Comparison of ENCODE assay signal across 9 cellular contexts in genomic region chr1:11285883-11286734, GRCh38. TPM values are rescaled to one million over a fixed set of nuclear protein-coding genes. Genes with fewer than 3 reads are reported as not detected.
DNase-seq lines count a peak whose midpoint lies in the region; ATAC-seq and TF ChIP-seq lines count a peak whose summit lies in the region.
"Had no signal": no experiment of that assay in that cellular context is flagged by ENCODE, and none has a peak within 500 bp of the region (broad histone marks: within the 10 kb centered on the region; RNA-seq: fewer than 3 reads in every experiment).

No MANE protein-coding gene starts in this region.

- DNase-seq in NCI-H1417 (lab: John Stamatoyannopoulos, UW) = peak in 2 of 3 experiments; percentile 6 to 57
- DNase-seq in NCI-H1417 treated with DMSO at 0.1 percent for 48 hours (lab: John Stamatoyannopoulos, UW) = no peak
- no peak for DNase-seq in mammary epithelial cell
- no peak for DNase-seq in CD14-positive monocyte (ENCODE audit: low spot score)
- DNase-seq in ureter (ENCODE audit: low spot score) = no peak

- TF ChIP-seq CTCF in Loucy (conservative IDR thresholded peaks at IDR 0.05; ENCODE audit: low read length) (peak; percentile 52), mammary epithelial cell (conservative IDR thresholded peaks at IDR 0.05 in 1 of 2, IDR thresholded peaks at IDR 0.05 in 1 of 2; ENCODE audit: extremely low read depth in 1 of 2, insufficient read depth in 1 of 2, low read depth in 1 of 2, low read length in 2 of 2) (peak; percentile 23 to 44), neural cell (IDR thresholded peaks at IDR 0.05; ENCODE audit: poor library complexity, severe bottlenecking) (peak; percentile 79), CD14-positive monocyte (IDR thresholded peaks at IDR 0.05) (no peak)

- CTCF ChIA-PET in mammary epithelial cell (lab: Charles Lee; ENCODE audit: low non-redundant PET) = interaction anchor here (0.8 kb wide), 1 partner anchor 353 kb away, joined by 3 read pairs; no protein-coding TSS in a partner anchor

- no peaks in the 10 kb centered on the region for H3K9me3 Mint-ChIP-seq in CD14-positive monocyte

- H3K4me3 Mint-ChIP-seq in CD14-positive monocyte = no peak overlapping the region

- intact Hi-C loops in mammary epithelial cell (cut with micrococcal nuclease) (loop anchor here (1.0 to 5.0 kb wide), 2 partner anchors 76 to 356 kb away; no protein-coding TSS in a partner anchor), CD14-positive monocyte (cut with micrococcal nuclease) (no loop called here)

- H4K20me1 ChIP-seq in Loucy (ENCODE audit: insufficient read depth, low read length, poor library complexity, severe bottlenecking) (no peaks in the 10 kb centered on the region), mammary epithelial cell (ENCODE audit: insufficient read depth, low read length) (no peaks in the 10 kb centered on the region), neural cell (ENCODE audit: insufficient read depth) (no peaks in the 10 kb centered on the region)

- TF ChIP-seq RAD21 in neural cell (conservative IDR thresholded peaks at IDR 0.05) = peak; percentile 85

- H3F3A ChIP-seq in Loucy (ENCODE audit: low read depth) (no peaks in the 10 kb centered on the region), neural cell (ENCODE audit: insufficient read depth, low read length, poor library complexity, severe bottlenecking) (no peaks in the 10 kb centered on the region)

- H3K27ac ChIP-seq in mammary epithelial cell (ENCODE audit: insufficient read depth, low read depth, low read length) (no peak overlapping the region), neural cell (ENCODE audit: low read length) (no peak overlapping the region)
- H3K27ac ChIP-seq: thoracic aorta had no signal

- H2AFZ ChIP-seq in Loucy (ENCODE audit: low read length) (no peak overlapping the region), mammary epithelial cell (ENCODE audit: low read depth, low read length) (no peak overlapping the region), neural cell (ENCODE audit: low read depth, low read length) (no peak overlapping the region)

- H3K9me3 ChIP-seq in Loucy (ENCODE audit: insufficient read depth, low read depth, low read length) = no peaks in the 10 kb centered on the region
- H3K9me3 ChIP-seq in mammary epithelial cell (replicated peaks; ENCODE audit: insufficient read depth, low read length) = no peaks in the 10 kb centered on the region
- H3K9me3 ChIP-seq in neural cell (ENCODE audit: low read length) = no peaks in the 10 kb centered on the region
- H3K9me3 ChIP-seq: thoracic aorta had no signal

- dilution Hi-C loops in mammary epithelial cell (cut with HindIII; ENCODE audit: low sequenced_read_pairs) = no loop called here

- in situ Hi-C loops in mammary epithelial cell (cut with MboI; ENCODE audit: low sequenced_read_pairs in 2 of 2) = loop anchor here in 1 of 2 donors (25.0 kb wide), 1 partner anchor 351 kb away; no protein-coding TSS in a partner anchor

- peaks cover 45 to 69% of the 10 kb centered on the region in 2 donors for H3K36me3 Mint-ChIP-seq in CD14-positive monocyte

- H3K4me3 ChIP-seq in Loucy (ENCODE audit: low read length, poor library complexity, severe bottlenecking) (no peak overlapping the region), mammary epithelial cell (replicated peaks in 1 of 3; ENCODE audit: insufficient read depth in 1 of 3, low read depth in 2 of 3, low read length in 3 of 3) (no peak overlapping the region), neural cell (ENCODE audit: low read length) (no peak overlapping the region)
- H3K4me3 ChIP-seq: thoracic aorta had no signal

- H3K9me2 ChIP-seq in Loucy (replicated peaks; ENCODE audit: low read depth, low read length) (no peaks in the 10 kb centered on the region), neural cell (ENCODE audit: insufficient read depth, low read length) (no peaks in the 10 kb centered on the region)

- peaks cover 64% of the 10 kb centered on the region for H3K79me2 ChIP-seq in Loucy (ENCODE audit: insufficient read depth, low read length)
- H3K79me2 ChIP-seq in mammary epithelial cell (ENCODE audit: insufficient read depth, low read length) = no peaks in the 10 kb centered on the region
- H3K79me2 ChIP-seq in neural cell (replicated peaks; ENCODE audit: insufficient read depth, low read length) = peaks cover 4% of the 10 kb centered on the region

- no peak for TF ChIP-seq EP300 in neural cell (conservative IDR thresholded peaks at IDR 0.05; ENCODE audit: poor library complexity, severe bottlenecking)

- WGBS in mammary epithelial cell (ENCODE audit: low coverage, missing lambda C conversion rate) = 90% methylated on average over 7 of the region's 7 CpGs

- H3K27ac Mint-ChIP-seq in CD14-positive monocyte = peak overlapping the region in 3 of 7 donors; percentile 0 to 58 (median 18)

- no peaks in the 10 kb centered on the region for H3K27me3 ChIP-seq in Loucy (ENCODE audit: insufficient read depth, low read length, poor library complexity, severe bottlenecking)
- no peaks in the 10 kb centered on the region for H3K27me3 ChIP-seq in mammary epithelial cell (ENCODE audit: insufficient read depth, low read length)
- no peaks in the 10 kb centered on the region for H3K27me3 ChIP-seq in neural cell (ENCODE audit: insufficient read depth, low read depth, low read length)

- no peak overlapping the region for H3K4me2 ChIP-seq in Loucy (ENCODE audit: low read depth, low read length, poor library complexity, severe bottlenecking)
- no peak overlapping the region for H3K4me2 ChIP-seq in mammary epithelial cell (ENCODE audit: insufficient read depth, low read depth, low read length)
- no peak overlapping the region for H3K4me2 ChIP-seq in neural cell (ENCODE audit: low read length)

- H3K9ac ChIP-seq in Loucy (ENCODE audit: low read depth, low read length, poor library complexity, severe bottlenecking) (no peak overlapping the region), mammary epithelial cell (ENCODE audit: insufficient read depth, low read length) (no peak overlapping the region), neural cell (ENCODE audit: low read length) (peak overlapping the region; percentile 24)

- ATAC-seq in HG03460 (IDR thresholded peaks at IDR 0.05; ENCODE audit: unreplicated experiment) = no peak

- BruUV-seq in mammary epithelial cell (replicated peaks; lab: Mats Ljungman, UMichigan) = TSS peak; percentile 22

- H3K36me3 ChIP-seq in Loucy (ENCODE audit: insufficient read depth, low read length) (peaks cover 44% of the 10 kb centered on the region; the same call in 1 of the 2 replicates), mammary epithelial cell (ENCODE audit: insufficient read depth, low read length) (no peaks in the 10 kb centered on the region), neural cell (ENCODE audit: insufficient read depth, low read length) (peaks cover 4% of the 10 kb centered on the region)

- no peaks in the 10 kb centered on the region for H3K27me3 Mint-ChIP-seq in CD14-positive monocyte (ENCODE audit: low read depth in 3 of 3)

- peaks cover 12% of the 10 kb centered on the region for H3K4me1 Mint-ChIP-seq in CD14-positive monocyte

- H3K4me1 ChIP-seq in Loucy (ENCODE audit: insufficient read depth, low read length, poor library complexity, severe bottlenecking) = peaks cover 13% of the 10 kb centered on the region
- no peaks in the 10 kb centered on the region for H3K4me1 ChIP-seq in mammary epithelial cell (ENCODE audit: insufficient read depth, low read length)

TF ChIP-seq in neural cell, 6 proteins besides CTCF, POLR2A, EP300 and RAD21:
- TF ChIP-seq SMC3 (conservative IDR thresholded peaks at IDR 0.05; ENCODE audit: poor library complexity) (peak; percentile 90), MXI1 (conservative IDR thresholded peaks at IDR 0.05; ENCODE audit: poor library complexity, severe bottlenecking) (no peak), EZH2 (IDR thresholded peaks at IDR 0.05; ENCODE audit: borderline replicate concordance, insufficient read depth, low read length, poor library complexity, severe bottlenecking) (no peak)

RNA-seq across cellular contexts. Expression of gene UBIAD1, which starts 13.1 kb away (rescaled TPM):
- total RNA-seq in mammary epithelial cell = 10 to 100 TPM in 1 of 2 donors, 1 to 10 TPM in 1; 9.0 to 14.5 TPM
- polyA plus RNA-seq in mammary epithelial cell = 16.5 TPM
- 27.1 TPM for polyA minus RNA-seq in mammary epithelial cell
- 10.5 and 14.5 TPM in 2 replicates for polyA plus RNA-seq in neural cell
- polyA minus RNA-seq in neural cell = 26.4 and 32.9 TPM in 2 replicates
- polyA plus RNA-seq in CD14-positive monocyte = 10 to 100 TPM in 1 of 2 donors, 1 to 10 TPM in 1; 9.8 to 10.5 TPM
- total RNA-seq in ureter = 20.3 TPM

RNA-seq across cellular contexts. Expression of gene MTOR, which starts 23.8 kb away (rescaled TPM):
- 10 to 100 TPM; 44.7 to 64.8 TPM for total RNA-seq in mammary epithelial cell
- polyA plus RNA-seq in mammary epithelial cell = 32.7 TPM
- polyA minus RNA-seq in mammary epithelial cell = 137 TPM
- 41.2 and 44.9 TPM in 2 replicates for polyA plus RNA-seq in neural cell
- 57.9 and 58.0 TPM in 2 replicates for polyA minus RNA-seq in neural cell
- 1 to 10 TPM; 2.0 to 3.3 TPM for polyA plus RNA-seq in CD14-positive monocyte
- total RNA-seq in ureter = 59.2 TPM

Comparison
In these comparisons a context has a peak if more than half of its experiments do, and no peak if none do; other contexts are left out.
1. DNase-seq: peak in NCI-H1417 (2 of 3); none in NCI-H1417 treated with DMSO at 0.1 percent for 48 hours (single experiment), mammary epithelial cell (single experiment), CD14-positive monocyte (single experiment) and ureter (single experiment).